In genomic region chr2:119744335-119744939, GRCh38 we compare ENCODE assay signal across 1 cellular context.
TF ChIP-seq lines count a peak whose summit lies in the region.

No MANE protein-coding gene starts in this region.

TF ChIP-seq in HepG2, 621 proteins besides CTCF, POLR2A, EP300 and RAD21 (continued from another document):
- peak; percentile 27; the same call in 1 of the 2 replicates for TF ChIP-seq ARID5B (CRISPR knock-in tag; IDR thresholded peaks at IDR 0.05)
- TF ChIP-seq ZFP36L2 (CRISPR knock-in tag; IDR thresholded peaks at IDR 0.05) = no peak
- no peak for TF ChIP-seq MIXL1 (CRISPR knock-in tag; IDR thresholded peaks at IDR 0.05)
- no peak for TF ChIP-seq ZNF564 (CRISPR knock-in tag; IDR thresholded peaks at IDR 0.05)
- TF ChIP-seq FOXA3 (CRISPR knock-in tag; IDR thresholded peaks at IDR 0.05) = peak; percentile 15; the same call in 1 of the 2 replicates
- peak; percentile 90 for TF ChIP-seq FOSL2 (CRISPR knock-in tag; IDR thresholded peaks at IDR 0.05)
- 0 out of 2 replicates have a peak, but pooled peaks have one; percentile 18 for TF ChIP-seq HCFC1 (IDR thresholded peaks at IDR 0.05; ENCODE audit: low read depth, low read length)
- TF ChIP-seq ZBTB40 (IDR thresholded peaks at IDR 0.05) = no peak
- TF ChIP-seq ZBTB40 (CRISPR knock-in tag; IDR thresholded peaks at IDR 0.05) = no peak
- TF ChIP-seq KAT7 (CRISPR knock-in tag; IDR thresholded peaks at IDR 0.05; ENCODE audit: borderline replicate concordance) = no peak
- TF ChIP-seq ZNF83 (CRISPR knock-in tag; IDR thresholded peaks at IDR 0.05; ENCODE audit: borderline replicate concordance) = no peak
- TF ChIP-seq CHCHD3 (CRISPR knock-in tag; IDR thresholded peaks at IDR 0.05) = no peak
- TF ChIP-seq BRF2 (CRISPR knock-in tag; IDR thresholded peaks at IDR 0.05) = no peak
- no peak for TF ChIP-seq SRY (CRISPR knock-in tag; IDR thresholded peaks at IDR 0.05)
- no peak for TF ChIP-seq ZSCAN29 (CRISPR knock-in tag; conservative IDR thresholded peaks at IDR 0.05)
- no peak for TF ChIP-seq AKNA (CRISPR knock-in tag; IDR thresholded peaks at IDR 0.05; ENCODE audit: borderline replicate concordance)
- TF ChIP-seq ZNF580 (CRISPR knock-in tag; IDR thresholded peaks at IDR 0.05; ENCODE audit: borderline replicate concordance, low read depth) = no peak
- no peak for TF ChIP-seq HMG20B (CRISPR knock-in tag; conservative IDR thresholded peaks at IDR 0.05)
- no peak for TF ChIP-seq ZNF30 (CRISPR knock-in tag; IDR thresholded peaks at IDR 0.05)
- TF ChIP-seq NFRKB (IDR thresholded peaks at IDR 0.05) = no peak
- no peak for TF ChIP-seq PLSCR1 (CRISPR knock-in tag; IDR thresholded peaks at IDR 0.05; ENCODE audit: borderline replicate concordance)
- TF ChIP-seq SALL1 (CRISPR knock-in tag; IDR thresholded peaks at IDR 0.05) = no peak
- TF ChIP-seq IKZF5 (CRISPR knock-in tag; IDR thresholded peaks at IDR 0.05) = peak; percentile 65; the same call in 1 of the 2 replicates
- TF ChIP-seq HIC2 (CRISPR knock-in tag; IDR thresholded peaks at IDR 0.05; ENCODE audit: low read depth) = 0 out of 2 replicates have a peak, but pooled peaks have one; percentile 20
- no peak for TF ChIP-seq RORA (CRISPR knock-in tag; IDR thresholded peaks at IDR 0.05)
- TF ChIP-seq MAFK (conservative IDR thresholded peaks at IDR 0.05 in 1 of 2, IDR thresholded peaks at IDR 0.05 in 1 of 2; ENCODE audit: low read length in 2 of 2) = 0 out of 4 replicates have a peak, but pooled peaks of 1 of the 2 experiments have one; percentile 8
- TF ChIP-seq ZNF260 (CRISPR knock-in tag; IDR thresholded peaks at IDR 0.05; ENCODE audit: borderline replicate concordance, low read depth) = no peak
TF ChIP-seq in HepG2: peak in this region for 13.
